Comparison of ENCODE assay signal across 12 cellular contexts in the genomic region with DNA sequence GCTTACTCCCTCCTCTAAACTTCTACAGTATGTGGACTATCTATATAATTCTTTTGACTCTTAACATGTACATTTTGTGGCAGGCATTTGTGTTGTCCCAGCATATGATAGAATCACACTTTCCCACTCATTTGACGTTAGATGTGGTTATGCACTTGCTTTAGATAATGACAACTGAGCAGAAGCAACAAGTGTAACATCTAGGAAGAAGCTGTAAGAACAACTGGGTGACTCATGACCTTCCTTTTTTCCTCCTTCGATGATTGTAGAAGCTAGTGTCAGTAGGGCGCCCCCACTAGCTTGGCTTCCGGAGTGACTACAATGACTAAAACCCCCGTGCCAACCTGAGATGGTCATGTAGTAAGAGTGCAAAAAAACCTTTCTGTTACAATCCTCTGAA.
DNase-seq lines count a peak whose midpoint lies in the region; TF ChIP-seq lines count a peak whose summit lies in the region.
"Had no signal": no experiment of that assay in that cellular context is flagged by ENCODE, and none has a peak within 500 bp of the region (broad histone marks: within the 10 kb centered on the region; RNA-seq: fewer than 3 reads in every experiment).

No MANE protein-coding gene starts in this region.

- no peak overlapping the region for H3K27ac ChIP-seq in A673 (ENCODE audit: low read depth, low read length, poor library complexity, severe bottlenecking)
- no peak overlapping the region for H3K27ac ChIP-seq in MM.1S (ENCODE audit: low read length)
- H3K27ac ChIP-seq: BLaER1 treated with 17β-estradiol and CSF1 and Interleukin-3, amounts not matched to agents 10 nM and 100 nM had no signal

- no peaks in the 10 kb centered on the region for H3K9me2 ChIP-seq in MM.1S (replicated peaks; ENCODE audit: insufficient read depth, low read length)
- H3K9me2 ChIP-seq: SK-N-SH had no signal

- H3K9me3 ChIP-seq in A673 (ENCODE audit: low read depth, low read length, poor library complexity, severe bottlenecking), result no peaks in the 10 kb centered on the region
- H3K9me3 ChIP-seq in MM.1S (replicated peaks; ENCODE audit: insufficient read depth, low read length), result no peaks in the 10 kb centered on the region
- H3K9me3 ChIP-seq: BLaER1 treated with 17β-estradiol and CSF1 and Interleukin-3, amounts not matched to agents 10 nM and 100 nM; SK-N-SH had no signal

- no peaks in the 10 kb centered on the region for H4K20me1 ChIP-seq in MM.1S (ENCODE audit: insufficient read depth, low read length)
- H4K20me1 ChIP-seq: BLaER1 treated with 17β-estradiol and CSF1 and Interleukin-3, amounts not matched to agents 10 nM and 100 nM had no signal

- H3K9ac ChIP-seq in MM.1S (ENCODE audit: low read length), result no peak overlapping the region
- H3K9ac ChIP-seq: BLaER1 treated with 17β-estradiol and CSF1 and Interleukin-3, amounts not matched to agents 10 nM and 100 nM; SK-N-SH had no signal

- no peaks in the 10 kb centered on the region for H3K27me3 ChIP-seq in A673 (replicated peaks; ENCODE audit: insufficient read depth, low read depth, low read length, poor library complexity)
- no peaks in the 10 kb centered on the region for H3K27me3 ChIP-seq in MM.1S (replicated peaks; ENCODE audit: insufficient read depth, low read length)
- H3K27me3 ChIP-seq: BLaER1 treated with 17β-estradiol and CSF1 and Interleukin-3, amounts not matched to agents 10 nM and 100 nM had no signal

- no peak overlapping the region for H2AFZ ChIP-seq in MM.1S (ENCODE audit: low read length)

- no peaks in the 10 kb centered on the region for H3F3A ChIP-seq in MM.1S (ENCODE audit: insufficient read depth, low read length)

- intact Hi-C loops in A673 (cut with micrococcal nuclease; ENCODE audit: unreplicated experiment), result no loop called here

- H3K79me2 ChIP-seq in MM.1S (ENCODE audit: low read length), result no peaks in the 10 kb centered on the region

- POLR2A ChIA-PET in A673 (lab: Charles Lee; ENCODE audit: low non-redundant PET), result no interaction called here

- BruUV-seq in A673 (replicated peaks; lab: Mats Ljungman, UMichigan), result no TSS peak

- CTCF ChIA-PET in A673 (lab: Charles Lee), result no interaction called here

- no peak overlapping the region for H3K4me3 ChIP-seq in A673 (ENCODE audit: low read depth, low read length, poor library complexity, severe bottlenecking)
- H3K4me3 ChIP-seq in MM.1S (ENCODE audit: low read length), result no peak overlapping the region
- H3K4me3 ChIP-seq: BLaER1 treated with 17β-estradiol and CSF1 and Interleukin-3, amounts not matched to agents 10 nM and 100 nM had no signal

- no peak overlapping the region for H3K4me2 ChIP-seq in MM.1S (ENCODE audit: low read depth, low read length)
- H3K4me2 ChIP-seq: BLaER1 treated with 17β-estradiol and CSF1 and Interleukin-3, amounts not matched to agents 10 nM and 100 nM; SK-N-SH had no signal

- H3K36me3 ChIP-seq in A673 (ENCODE audit: insufficient read depth, low read length, poor library complexity, severe bottlenecking), result no peaks in the 10 kb centered on the region
- H3K36me3 ChIP-seq in MM.1S (replicated peaks; ENCODE audit: insufficient read depth, low read length), result no peaks in the 10 kb centered on the region
- H3K36me3 ChIP-seq: BLaER1 treated with 17β-estradiol and CSF1 and Interleukin-3, amounts not matched to agents 10 nM and 100 nM had no signal

- DNase-seq in Daoy (ENCODE audit: low read depth) (peak; percentile 36), pons (ENCODE audit: low spot score) (no peak), GM10266 (ENCODE audit: extremely low spot score) (no peak), A673 (ENCODE audit: low spot score) (no peak), MM.1S (no peak)
- DNase-seq in activated CD4-positive, alpha-beta T cell treated with anti-CD3 and anti-CD28 coated beads for 1 hour, result peak; percentile 63
- peak; percentile 80 for DNase-seq in activated naive CD4-positive, alpha-beta T cell treated with anti-CD3 and anti-CD28 coated beads, Interleukin-2, amount 50 U/mL, for 16 hours
- peak; percentile 82 for DNase-seq in stimulated activated CD4-positive, alpha-beta T cell treated with anti-CD3 and anti-CD28 coated beads, Interleukin-4, amount 100 ng/mL, for 24 hours
- DNase-seq: NCI-H146, posterior cingulate gyrus, SK-N-SH had no signal

- H3K4me1 ChIP-seq in A673 (ENCODE audit: insufficient read depth, low read length, poor library complexity, severe bottlenecking) (no peaks in the 10 kb centered on the region), MM.1S (ENCODE audit: low read length) (peaks cover 5% of the 10 kb centered on the region; the same call in 1 of the 2 replicates)
- H3K4me1 ChIP-seq: BLaER1 treated with 17β-estradiol and CSF1 and Interleukin-3, amounts not matched to agents 10 nM and 100 nM had no signal

- TF ChIP-seq CTCF in GM10266 (IDR thresholded peaks at IDR 0.05; ENCODE audit: control insufficient read depth, insufficient read depth, low read depth, missing control alignments), result no peak
- TF ChIP-seq CTCF in A673 (conservative IDR thresholded peaks at IDR 0.05; ENCODE audit: low read depth, low read length), result no peak
- no peak for TF ChIP-seq CTCF in MM.1S (IDR thresholded peaks at IDR 0.05; ENCODE audit: low read length)

Comparison
In these comparisons a context has a peak if more than half of its experiments do, and no peak if none do; other contexts are left out.
1. DNase-seq: peak in Daoy (single experiment), activated CD4-positive, alpha-beta T cell treated with anti-CD3 and anti-CD28 coated beads for 1 hour (single experiment), activated naive CD4-positive, alpha-beta T cell treated with anti-CD3 and anti-CD28 coated beads, Interleukin-2, amount 50 U/mL, for 16 hours (single experiment) and stimulated activated CD4-positive, alpha-beta T cell treated with anti-CD3 and anti-CD28 coated beads, Interleukin-4, amount 100 ng/mL, for 24 hours (single experiment); none in pons (single experiment), GM10266 (single experiment), A673 (single experiment) and MM.1S (single experiment).